In genomic region chr15:90037510-90037860, GRCh38 we compare ENCODE assay signal across 1 cellular context.
TF ChIP-seq lines count a peak whose summit lies in the region.

No MANE protein-coding gene starts in this region.

TF ChIP-seq in HepG2, 621 proteins besides CTCF, POLR2A, EP300 and RAD21 (continues in another document):
- TF ChIP-seq EED (CRISPR knock-in tag; IDR thresholded peaks at IDR 0.05) (no peak), POGZ (CRISPR knock-in tag; IDR thresholded peaks at IDR 0.05) (no peak), TSC22D2 (CRISPR knock-in tag; IDR thresholded peaks at IDR 0.05; ENCODE audit: borderline replicate concordance) (no peak), GMEB2 (CRISPR knock-in tag; IDR thresholded peaks at IDR 0.05; ENCODE audit: low read depth) (no peak), RERE (CRISPR knock-in tag; IDR thresholded peaks at IDR 0.05; ENCODE audit: low read depth) (no peak), ZNF558 (CRISPR knock-in tag; IDR thresholded peaks at IDR 0.05; ENCODE audit: borderline replicate concordance) (no peak), ATF3 (CRISPR knock-in tag; IDR thresholded peaks at IDR 0.05) (no peak), KAT2B (IDR thresholded peaks at IDR 0.05; ENCODE audit: borderline replicate concordance, low read depth, low read length) (no peak), SP4 (CRISPR knock-in tag; IDR thresholded peaks at IDR 0.05) (no peak), ZFX (CRISPR knock-in tag; IDR thresholded peaks at IDR 0.05; ENCODE audit: low read depth) (0 out of 2 replicates have a peak, but pooled peaks have one; percentile 5), TEAD3 (CRISPR knock-in tag; optimal IDR thresholded peaks at IDR 0.05; ENCODE audit: borderline replicate concordance) (peak; percentile 77), ZBTB33 (CRISPR knock-in tag; IDR thresholded peaks at IDR 0.05) (no peak), FOXP1 (IDR thresholded peaks at IDR 0.05) (no peak), FOXP1 (CRISPR knock-in tag; IDR thresholded peaks at IDR 0.05) (no peak), CHD2 (IDR thresholded peaks at IDR 0.05; ENCODE audit: low read depth, low read length) (no peak), ZNF460 (CRISPR knock-in tag; IDR thresholded peaks at IDR 0.05; ENCODE audit: borderline replicate concordance) (no peak), MAZ (IDR thresholded peaks at IDR 0.05; ENCODE audit: borderline replicate concordance, low read depth, low read length) (no peak), MAZ (CRISPR knock-in tag; IDR thresholded peaks at IDR 0.05; ENCODE audit: low read depth) (no peak), FOSL1 (CRISPR knock-in tag; IDR thresholded peaks at IDR 0.05; ENCODE audit: borderline replicate concordance) (no peak), ZNF761 (CRISPR knock-in tag; conservative IDR thresholded peaks at IDR 0.05) (no peak), ZNF274 (CRISPR knock-in tag; IDR thresholded peaks at IDR 0.05) (no peak), RARA (CRISPR knock-in tag; IDR thresholded peaks at IDR 0.05) (no peak), SAP130 (CRISPR knock-in tag; IDR thresholded peaks at IDR 0.05; ENCODE audit: low read depth) (no peak), ZBTB46 (CRISPR knock-in tag; IDR thresholded peaks at IDR 0.05; ENCODE audit: borderline replicate concordance) (no peak), ZFP1 (CRISPR knock-in tag; IDR thresholded peaks at IDR 0.05) (no peak), NR2F6 (IDR thresholded peaks at IDR 0.05) (no peak), NR2F6 (CRISPR knock-in tag; IDR thresholded peaks at IDR 0.05) (peak; percentile 48; the same call in 1 of the 2 replicates), NR2F1 (CRISPR knock-in tag; IDR thresholded peaks at IDR 0.05) (peak in 1 of 2 experiments; percentile 30; a peak in 1 of 4 replicates), ZKSCAN8 (CRISPR knock-in tag; IDR thresholded peaks at IDR 0.05; ENCODE audit: borderline replicate concordance) (no peak), NONO (IDR thresholded peaks at IDR 0.05) (no peak), NONO (CRISPR knock-in tag; conservative IDR thresholded peaks at IDR 0.05) (no peak)
- TF ChIP-seq, protein P1, sequence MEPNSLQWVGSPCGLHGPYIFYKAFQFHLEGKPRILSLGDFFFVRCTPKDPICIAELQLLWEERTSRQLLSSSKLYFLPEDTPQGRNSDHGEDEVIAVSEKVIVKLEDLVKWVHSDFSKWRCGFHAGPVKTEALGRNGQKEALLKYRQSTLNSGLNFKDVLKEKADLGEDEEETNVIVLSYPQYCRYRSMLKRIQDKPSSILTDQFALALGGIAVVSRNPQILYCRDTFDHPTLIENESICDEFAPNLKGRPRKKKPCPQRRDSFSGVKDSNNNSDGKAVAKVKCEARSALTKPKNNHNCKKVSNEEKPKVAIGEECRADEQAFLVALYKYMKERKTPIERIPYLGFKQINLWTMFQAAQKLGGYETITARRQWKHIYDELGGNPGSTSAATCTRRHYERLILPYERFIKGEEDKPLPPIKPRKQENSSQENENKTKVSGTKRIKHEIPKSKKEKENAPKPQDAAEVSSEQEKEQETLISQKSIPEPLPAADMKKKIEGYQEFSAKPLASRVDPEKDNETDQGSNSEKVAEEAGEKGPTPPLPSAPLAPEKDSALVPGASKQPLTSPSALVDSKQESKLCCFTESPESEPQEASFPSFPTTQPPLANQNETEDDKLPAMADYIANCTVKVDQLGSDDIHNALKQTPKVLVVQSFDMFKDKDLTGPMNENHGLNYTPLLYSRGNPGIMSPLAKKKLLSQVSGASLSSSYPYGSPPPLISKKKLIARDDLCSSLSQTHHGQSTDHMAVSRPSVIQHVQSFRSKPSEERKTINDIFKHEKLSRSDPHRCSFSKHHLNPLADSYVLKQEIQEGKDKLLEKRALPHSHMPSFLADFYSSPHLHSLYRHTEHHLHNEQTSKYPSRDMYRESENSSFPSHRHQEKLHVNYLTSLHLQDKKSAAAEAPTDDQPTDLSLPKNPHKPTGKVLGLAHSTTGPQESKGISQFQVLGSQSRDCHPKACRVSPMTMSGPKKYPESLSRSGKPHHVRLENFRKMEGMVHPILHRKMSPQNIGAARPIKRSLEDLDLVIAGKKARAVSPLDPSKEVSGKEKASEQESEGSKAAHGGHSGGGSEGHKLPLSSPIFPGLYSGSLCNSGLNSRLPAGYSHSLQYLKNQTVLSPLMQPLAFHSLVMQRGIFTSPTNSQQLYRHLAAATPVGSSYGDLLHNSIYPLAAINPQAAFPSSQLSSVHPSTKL (CRISPR knock-in tag; IDR thresholded peaks at IDR 0.05) = 0 out of 2 replicates have a peak, but pooled peaks have one; percentile 10
- TF ChIP-seq, protein P2, sequence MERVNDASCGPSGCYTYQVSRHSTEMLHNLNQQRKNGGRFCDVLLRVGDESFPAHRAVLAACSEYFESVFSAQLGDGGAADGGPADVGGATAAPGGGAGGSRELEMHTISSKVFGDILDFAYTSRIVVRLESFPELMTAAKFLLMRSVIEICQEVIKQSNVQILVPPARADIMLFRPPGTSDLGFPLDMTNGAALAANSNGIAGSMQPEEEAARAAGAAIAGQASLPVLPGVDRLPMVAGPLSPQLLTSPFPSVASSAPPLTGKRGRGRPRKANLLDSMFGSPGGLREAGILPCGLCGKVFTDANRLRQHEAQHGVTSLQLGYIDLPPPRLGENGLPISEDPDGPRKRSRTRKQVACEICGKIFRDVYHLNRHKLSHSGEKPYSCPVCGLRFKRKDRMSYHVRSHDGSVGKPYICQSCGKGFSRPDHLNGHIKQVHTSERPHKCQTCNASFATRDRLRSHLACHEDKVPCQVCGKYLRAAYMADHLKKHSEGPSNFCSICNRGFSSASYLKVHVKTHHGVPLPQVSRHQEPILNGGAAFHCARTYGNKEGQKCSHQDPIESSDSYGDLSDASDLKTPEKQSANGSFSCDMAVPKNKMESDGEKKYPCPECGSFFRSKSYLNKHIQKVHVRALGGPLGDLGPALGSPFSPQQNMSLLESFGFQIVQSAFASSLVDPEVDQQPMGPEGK (CRISPR knock-in tag; IDR thresholded peaks at IDR 0.05) = no peak
- TF ChIP-seq, protein P3, sequence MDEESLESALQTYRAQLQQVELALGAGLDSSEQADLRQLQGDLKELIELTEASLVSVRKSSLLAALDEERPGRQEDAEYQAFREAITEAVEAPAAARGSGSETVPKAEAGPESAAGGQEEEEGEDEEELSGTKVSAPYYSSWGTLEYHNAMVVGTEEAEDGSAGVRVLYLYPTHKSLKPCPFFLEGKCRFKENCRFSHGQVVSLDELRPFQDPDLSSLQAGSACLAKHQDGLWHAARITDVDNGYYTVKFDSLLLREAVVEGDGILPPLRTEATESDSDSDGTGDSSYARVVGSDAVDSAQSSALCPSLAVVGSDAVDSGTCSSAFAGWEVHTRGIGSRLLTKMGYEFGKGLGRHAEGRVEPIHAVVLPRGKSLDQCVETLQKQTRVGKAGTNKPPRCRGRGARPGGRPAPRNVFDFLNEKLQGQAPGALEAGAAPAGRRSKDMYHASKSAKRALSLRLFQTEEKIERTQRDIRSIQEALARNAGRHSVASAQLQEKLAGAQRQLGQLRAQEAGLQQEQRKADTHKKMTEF (CRISPR knock-in tag; IDR thresholded peaks at IDR 0.05) = no peak
- TF ChIP-seq, protein P4, sequence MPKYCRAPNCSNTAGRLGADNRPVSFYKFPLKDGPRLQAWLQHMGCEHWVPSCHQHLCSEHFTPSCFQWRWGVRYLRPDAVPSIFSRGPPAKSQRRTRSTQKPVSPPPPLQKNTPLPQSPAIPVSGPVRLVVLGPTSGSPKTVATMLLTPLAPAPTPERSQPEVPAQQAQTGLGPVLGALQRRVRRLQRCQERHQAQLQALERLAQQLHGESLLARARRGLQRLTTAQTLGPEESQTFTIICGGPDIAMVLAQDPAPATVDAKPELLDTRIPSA (CRISPR knock-in tag; IDR thresholded peaks at IDR 0.05; ENCODE audit: borderline replicate concordance) = no peak
- TF ChIP-seq, protein P5, sequence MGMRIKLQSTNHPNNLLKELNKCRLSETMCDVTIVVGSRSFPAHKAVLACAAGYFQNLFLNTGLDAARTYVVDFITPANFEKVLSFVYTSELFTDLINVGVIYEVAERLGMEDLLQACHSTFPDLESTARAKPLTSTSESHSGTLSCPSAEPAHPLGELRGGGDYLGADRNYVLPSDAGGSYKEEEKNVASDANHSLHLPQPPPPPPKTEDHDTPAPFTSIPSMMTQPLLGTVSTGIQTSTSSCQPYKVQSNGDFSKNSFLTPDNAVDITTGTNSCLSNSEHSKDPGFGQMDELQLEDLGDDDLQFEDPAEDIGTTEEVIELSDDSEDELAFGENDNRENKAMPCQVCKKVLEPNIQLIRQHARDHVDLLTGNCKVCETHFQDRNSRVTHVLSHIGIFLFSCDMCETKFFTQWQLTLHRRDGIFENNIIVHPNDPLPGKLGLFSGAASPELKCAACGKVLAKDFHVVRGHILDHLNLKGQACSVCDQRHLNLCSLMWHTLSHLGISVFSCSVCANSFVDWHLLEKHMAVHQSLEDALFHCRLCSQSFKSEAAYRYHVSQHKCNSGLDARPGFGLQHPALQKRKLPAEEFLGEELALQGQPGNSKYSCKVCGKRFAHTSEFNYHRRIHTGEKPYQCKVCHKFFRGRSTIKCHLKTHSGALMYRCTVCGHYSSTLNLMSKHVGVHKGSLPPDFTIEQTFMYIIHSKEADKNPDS (CRISPR knock-in tag; IDR thresholded peaks at IDR 0.05) = no peak
